In genomic region chr18:35904389-35905037, GRCh38 we compare ENCODE assay signal across 23 cellular contexts.
DNase-seq lines count a peak whose midpoint lies in the region; ATAC-seq, FAIRE-seq and TF ChIP-seq lines count a peak whose summit lies in the region.
"Had no signal": no experiment of that assay in that cellular context is flagged by ENCODE, and none has a peak within 500 bp of the region (broad histone marks: within the 10 kb centered on the region; RNA-seq: fewer than 3 reads in every experiment).

No MANE protein-coding gene starts in this region.

- no peak for DNase-seq in natural killer cell treated with Interleukin-12 subunit alpha and Interleukin-12 subunit beta and Interleukin-15 and Interleukin-18, amount 100 ng/mL, for 72 hours (ENCODE audit: low spot score)
- DNase-seq in natural killer cell (no peak), K562 (ENCODE audit: extremely low read depth in 1 of 4, low spot score in 3 of 4) (no peak), mammary epithelial cell (no peak), D721Med (ENCODE audit: insufficient read length, low spot score) (no peak)
- no peak for DNase-seq in stimulated activated effector memory CD8-positive, alpha-beta T cell treated with anti-CD3 and anti-CD28 coated beads, Interleukin-12 subunit alpha, Interleukin-12 subunit beta, amount 100 ng/mL, for 72 hours (ENCODE audit: low spot score in 2 of 2)
- no peak for DNase-seq in CD8-positive, alpha-beta T cell
- DNase-seq: CD4-positive, CD25-positive, alpha-beta regulatory T cell; CD8-positive, alpha-beta memory T cell; DMS53; DMS79 treated with DMSO at 0.1 percent for 48 hours; GF-D8; H9 had no signal

- no peaks in the 10 kb centered on the region for H3K9me3 Mint-ChIP-seq in natural killer cell treated with Interleukin-12 subunit alpha and Interleukin-12 subunit beta and Interleukin-15 and Interleukin-18, amount 100 ng/mL, for 72 hours
- H3K9me3 Mint-ChIP-seq in natural killer cell = no peaks in the 10 kb centered on the region
- no peaks in the 10 kb centered on the region for H3K9me3 Mint-ChIP-seq in stimulated activated effector memory CD8-positive, alpha-beta T cell treated with anti-CD3 and anti-CD28 coated beads, Interleukin-12 subunit alpha, Interleukin-12 subunit beta, amount 100 ng/mL, for 72 hours
- H3K9me3 Mint-ChIP-seq in CD8-positive, alpha-beta T cell = no peaks in the 10 kb centered on the region

- no peak for FAIRE-seq in K562 (lab: Jason Lieb, UNC)
- no peak for FAIRE-seq in D721Med (lab: Jason Lieb, UNC)
- FAIRE-seq: A204.1, GM12891, GM18507 had no signal

- CTCF ChIA-PET in K562 (lab: Yijun Ruan, JAX; ENCODE audit: low intra/inter-chr PET ratio) = no interaction called here
- CTCF ChIA-PET in mammary epithelial cell (lab: Charles Lee; ENCODE audit: low non-redundant PET) = no interaction called here
- CTCF ChIA-PET in CD8-positive, alpha-beta T cell (lab: Charles Lee) = interaction anchor here (0.7 kb wide), 1 partner anchor 542 kb away, joined by 3 read pairs; no protein-coding TSS in a partner anchor

- in situ Hi-C loops in K562 (cut with MboI) (no loop called here), mammary epithelial cell (cut with MboI; ENCODE audit: low sequenced_read_pairs in 2 of 2) (no loop called here)

- TF ChIP-seq POLR2A in K562 (conservative IDR thresholded peaks at IDR 0.05) = no peak
- no peak for TF ChIP-seq POLR2A in gastroesophageal sphincter (IDR thresholded peaks at IDR 0.05)

- H3K27me3 Mint-ChIP-seq in natural killer cell treated with Interleukin-12 subunit alpha and Interleukin-12 subunit beta and Interleukin-15 and Interleukin-18, amount 100 ng/mL, for 72 hours = peaks cover 6 to 8% of the 10 kb centered on the region in 2 donors
- H3K27me3 Mint-ChIP-seq in natural killer cell (ENCODE audit: low read depth in 2 of 2) = peaks cover 0 to 5% of the 10 kb centered on the region in 2 donors
- H3K27me3 Mint-ChIP-seq in CD8-positive, alpha-beta T cell (ENCODE audit: low read depth) = peaks cover 4% of the 10 kb centered on the region
- H3K27me3 Mint-ChIP-seq: B cell; CD4-positive, CD25-positive, alpha-beta regulatory T cell had no signal

- H3K79me2 ChIP-seq in K562 (ENCODE audit: control insufficient read depth, insufficient read depth, low read length) (no peaks in the 10 kb centered on the region), mammary epithelial cell (ENCODE audit: insufficient read depth, low read length) (no peaks in the 10 kb centered on the region)

- intact Hi-C loops in natural killer cell (cut with micrococcal nuclease) = no loop called here
- intact Hi-C loops in K562 (cut with micrococcal nuclease) = no loop called here
- intact Hi-C loops in mammary epithelial cell (cut with micrococcal nuclease) = no loop called here
- intact Hi-C loops in CD8-positive, alpha-beta T cell (cut with DNase I, micrococcal nuclease) = no loop called here

- H3K4me2 ChIP-seq in K562 (ENCODE audit: insufficient read depth, low read length) (no peak overlapping the region), mammary epithelial cell (ENCODE audit: insufficient read depth, low read depth, low read length) (no peak overlapping the region)
- H3K4me2 ChIP-seq: BLaER1, GM23338 had no signal

- no peaks in the 10 kb centered on the region for H3K9me1 ChIP-seq in K562 (ENCODE audit: control insufficient read depth, insufficient read depth, low read length)

- TF ChIP-seq RAD21 in K562 (CRISPR knock-in tag; conservative IDR thresholded peaks at IDR 0.05 in 1 of 2, IDR thresholded peaks at IDR 0.05 in 1 of 2) = no peak

- no peak for TF ChIP-seq CTCF in natural killer cell (IDR thresholded peaks at IDR 0.05)
- TF ChIP-seq CTCF in K562 (IDR thresholded peaks at IDR 0.05 in 2 of 3, conservative IDR thresholded peaks at IDR 0.05 in 1 of 3; ENCODE audit: insufficient read depth in 2 of 3, low read depth in 1 of 3, low read length in 3 of 3) = no peak
- no peak for TF ChIP-seq CTCF in gastroesophageal sphincter (IDR thresholded peaks at IDR 0.05)
- TF ChIP-seq CTCF in mammary epithelial cell (conservative IDR thresholded peaks at IDR 0.05 in 1 of 2, IDR thresholded peaks at IDR 0.05 in 1 of 2; ENCODE audit: extremely low read depth in 1 of 2, insufficient read depth in 1 of 2, low read depth in 1 of 2, low read length in 2 of 2) = no peak
- TF ChIP-seq CTCF in D721Med (IDR thresholded peaks at IDR 0.05; ENCODE audit: insufficient read depth, missing control alignments) = no peak
- no peak for TF ChIP-seq CTCF in CD8-positive, alpha-beta T cell (IDR thresholded peaks at IDR 0.05)

- POLR2A ChIA-PET in K562 (lab: Yijun Ruan, JAX) = interaction anchor here (0.6 to 1.3 kb wide), 3 partner anchors 8 to 218 kb away, joined by 3 to 4 read pairs (median 3); no protein-coding TSS in a partner anchor
- POLR2A ChIA-PET in CD8-positive, alpha-beta T cell (lab: Charles Lee) = no interaction called here

- no peak overlapping the region for H3K27ac ChIP-seq in K562 (ENCODE audit: extremely low read depth, low read depth, low read length)
- H3K27ac ChIP-seq in gastroesophageal sphincter = no peak overlapping the region
- no peak overlapping the region for H3K27ac ChIP-seq in mammary epithelial cell (ENCODE audit: insufficient read depth, low read depth, low read length)
- no peak overlapping the region for H3K27ac ChIP-seq in CD8-positive, alpha-beta T cell (ENCODE audit: low read depth, low read length)
- H3K27ac ChIP-seq: 22Rv1, BLaER1, C4-2B had no signal

- H4K20me1 ChIP-seq in K562 (replicated peaks; ENCODE audit: control insufficient read depth, insufficient read depth, low read length) (no peaks in the 10 kb centered on the region), mammary epithelial cell (ENCODE audit: insufficient read depth, low read length) (no peaks in the 10 kb centered on the region)
- H4K20me1 ChIP-seq: BLaER1 had no signal

- H3K9ac ChIP-seq in K562 (ENCODE audit: insufficient read depth in 1 of 2, low read depth in 2 of 2, low read length in 2 of 2) = 0 out of 4 replicates have a peak overlapping the region, but pooled peaks of 1 of the 2 experiments have one; percentile 14
- H3K9ac ChIP-seq in mammary epithelial cell (ENCODE audit: insufficient read depth, low read length) = no peak overlapping the region
- H3K9ac ChIP-seq: BLaER1 had no signal

- H3K4me1 ChIP-seq in K562 (replicated peaks in 1 of 2; ENCODE audit: control insufficient read depth in 2 of 2, insufficient read depth in 2 of 2, low read length in 2 of 2) = peaks cover 0 to 4% of the 10 kb centered on the region in 2 experiments; a peak in 1 of 5 replicates
- no peaks in the 10 kb centered on the region for H3K4me1 ChIP-seq in gastroesophageal sphincter
- no peaks in the 10 kb centered on the region for H3K4me1 ChIP-seq in mammary epithelial cell (ENCODE audit: insufficient read depth, low read length)
- no peaks in the 10 kb centered on the region for H3K4me1 ChIP-seq in CD8-positive, alpha-beta T cell (ENCODE audit: insufficient read depth, low read length)
- H3K4me1 ChIP-seq: BLaER1 had no signal

- peak; percentile 31 to 55 for ATAC-seq in natural killer cell treated with Interleukin-12 subunit alpha and Interleukin-12 subunit beta and Interleukin-15 and Interleukin-18, amount 100 ng/mL, for 72 hours
- no peak for ATAC-seq in natural killer cell
- ATAC-seq in K562 = peak; percentile 67
- ATAC-seq in gastroesophageal sphincter = peak; percentile 25
- peak; percentile 42 for ATAC-seq in stimulated activated effector memory CD8-positive, alpha-beta T cell treated with anti-CD3 and anti-CD28 coated beads, Interleukin-12 subunit alpha, Interleukin-12 subunit beta, amount 100 ng/mL, for 72 hours
- no peak for ATAC-seq in CD8-positive, alpha-beta T cell
- ATAC-seq: GM23338, HCT116 had no signal

- no peak overlapping the region for H3K27ac Mint-ChIP-seq in natural killer cell treated with Interleukin-12 subunit alpha and Interleukin-12 subunit beta and Interleukin-15 and Interleukin-18, amount 100 ng/mL, for 72 hours
- H3K27ac Mint-ChIP-seq in natural killer cell = no peak overlapping the region
- H3K27ac Mint-ChIP-seq in stimulated activated effector memory CD8-positive, alpha-beta T cell treated with anti-CD3 and anti-CD28 coated beads, Interleukin-12 subunit alpha, Interleukin-12 subunit beta, amount 100 ng/mL, for 72 hours = no peak overlapping the region
- no peak overlapping the region for H3K27ac Mint-ChIP-seq in CD8-positive, alpha-beta T cell
- H3K27ac Mint-ChIP-seq: B cell; CD4-positive, CD25-positive, alpha-beta regulatory T cell; CD8-positive, alpha-beta memory T cell; GM23338; H9 had no signal

- WGBS in K562 (ENCODE audit: insufficient coverage, low coverage, missing lambda C conversion rate) = 0% methylated on average over 19 of the region's 19 CpGs
- 71 to 100% methylated on average over 4 to 5 of the region's 19 CpGs for WGBS in gastroesophageal sphincter (ENCODE audit: low coverage in 1 of 2), 2 donors
- WGBS in mammary epithelial cell (ENCODE audit: low coverage, missing lambda C conversion rate) = 94% methylated on average over 16 of the region's 19 CpGs

- H3K27me3 ChIP-seq in K562 (ENCODE audit: control insufficient read depth in 2 of 2, insufficient read depth in 2 of 2, low read length in 2 of 2) (peaks cover 0 to 23% of the 10 kb centered on the region in 2 experiments; a peak in 3 of 5 replicates), gastroesophageal sphincter (no peaks in the 10 kb centered on the region), mammary epithelial cell (ENCODE audit: insufficient read depth, low read length) (no peaks in the 10 kb centered on the region)
- H3K27me3 ChIP-seq in CD8-positive, alpha-beta T cell (ENCODE audit: insufficient read depth, low read length) = no peaks in the 10 kb centered on the region
- H3K27me3 ChIP-seq: BLaER1 had no signal

- TF ChIP-seq EP300 in K562 (IDR thresholded peaks at IDR 0.05; ENCODE audit: low read length) (no peak), gastroesophageal sphincter (IDR thresholded peaks at IDR 0.05) (no peak)

- H3K9me3 ChIP-seq in K562 (replicated peaks; ENCODE audit: control insufficient read depth, insufficient read depth, low read depth, low read length) = no peaks in the 10 kb centered on the region
- H3K9me3 ChIP-seq in gastroesophageal sphincter = no peaks in the 10 kb centered on the region
- H3K9me3 ChIP-seq in mammary epithelial cell (replicated peaks; ENCODE audit: insufficient read depth, low read length) = no peaks in the 10 kb centered on the region
- no peaks in the 10 kb centered on the region for H3K9me3 ChIP-seq in CD8-positive, alpha-beta T cell (ENCODE audit: low read length)
- H3K9me3 ChIP-seq: BLaER1 had no signal

- BruUV-seq in K562 (replicated peaks; lab: Mats Ljungman, UMichigan) = no TSS peak
- BruUV-seq in mammary epithelial cell (replicated peaks; lab: Mats Ljungman, UMichigan) = no TSS peak

- dilution Hi-C loops in mammary epithelial cell (cut with HindIII; ENCODE audit: low sequenced_read_pairs) = no loop called here

- H3K4me3 ChIP-seq in K562 = no peak overlapping the region
- H3K4me3 ChIP-seq in gastroesophageal sphincter = no peak overlapping the region
- no peak overlapping the region for H3K4me3 ChIP-seq in mammary epithelial cell (replicated peaks in 1 of 3; ENCODE audit: insufficient read depth in 1 of 3, low read depth in 2 of 3, low read length in 3 of 3)
- H3K4me3 ChIP-seq in CD8-positive, alpha-beta T cell (ENCODE audit: low read depth, low read length) = no peak overlapping the region
- H3K4me3 ChIP-seq: BLaER1, GM23338 had no signal

- H2AFZ ChIP-seq in K562 (ENCODE audit: low read depth, low read length) (no peak overlapping the region), mammary epithelial cell (ENCODE audit: low read depth, low read length) (no peak overlapping the region)
- H2AFZ ChIP-seq: GM23338 had no signal

- no peaks in the 10 kb centered on the region for H3K36me3 Mint-ChIP-seq in natural killer cell treated with Interleukin-12 subunit alpha and Interleukin-12 subunit beta and Interleukin-15 and Interleukin-18, amount 100 ng/mL, for 72 hours
- no peaks in the 10 kb centered on the region for H3K36me3 Mint-ChIP-seq in natural killer cell
- H3K36me3 Mint-ChIP-seq in stimulated activated effector memory CD8-positive, alpha-beta T cell treated with anti-CD3 and anti-CD28 coated beads, Interleukin-12 subunit alpha, Interleukin-12 subunit beta, amount 100 ng/mL, for 72 hours = no peaks in the 10 kb centered on the region
- H3K36me3 Mint-ChIP-seq in CD8-positive, alpha-beta T cell = no peaks in the 10 kb centered on the region
- H3K36me3 Mint-ChIP-seq: CD4-positive, CD25-positive, alpha-beta regulatory T cell; CD8-positive, alpha-beta memory T cell had no signal

- H3K36me3 ChIP-seq in K562 (ENCODE audit: control insufficient read depth, insufficient read depth, low read length) = no peaks in the 10 kb centered on the region
- H3K36me3 ChIP-seq in gastroesophageal sphincter = no peaks in the 10 kb centered on the region
- H3K36me3 ChIP-seq in mammary epithelial cell (ENCODE audit: insufficient read depth, low read length) = no peaks in the 10 kb centered on the region
- H3K36me3 ChIP-seq in CD8-positive, alpha-beta T cell (ENCODE audit: insufficient read depth, low read length) = no peaks in the 10 kb centered on the region
- H3K36me3 ChIP-seq: BLaER1 had no signal

- H3K4me3 Mint-ChIP-seq in natural killer cell treated with Interleukin-12 subunit alpha and Interleukin-12 subunit beta and Interleukin-15 and Interleukin-18, amount 100 ng/mL, for 72 hours = no peak overlapping the region
- H3K4me3 Mint-ChIP-seq in natural killer cell = no peak overlapping the region
- H3K4me3 Mint-ChIP-seq in stimulated activated effector memory CD8-positive, alpha-beta T cell treated with anti-CD3 and anti-CD28 coated beads, Interleukin-12 subunit alpha, Interleukin-12 subunit beta, amount 100 ng/mL, for 72 hours = no peak overlapping the region
- no peak overlapping the region for H3K4me3 Mint-ChIP-seq in CD8-positive, alpha-beta T cell
- H3K4me3 Mint-ChIP-seq: B cell; CD4-positive, CD25-positive, alpha-beta regulatory T cell; GM23338; H9 had no signal

- H3K4me1 Mint-ChIP-seq in natural killer cell treated with Interleukin-12 subunit alpha and Interleukin-12 subunit beta and Interleukin-15 and Interleukin-18, amount 100 ng/mL, for 72 hours (ENCODE audit: low read depth in 2 of 2) = no peaks in the 10 kb centered on the region
- H3K4me1 Mint-ChIP-seq in natural killer cell = no peaks in the 10 kb centered on the region
- H3K4me1 Mint-ChIP-seq in stimulated activated effector memory CD8-positive, alpha-beta T cell treated with anti-CD3 and anti-CD28 coated beads, Interleukin-12 subunit alpha, Interleukin-12 subunit beta, amount 100 ng/mL, for 72 hours = no peaks in the 10 kb centered on the region
- H3K4me1 Mint-ChIP-seq in CD8-positive, alpha-beta T cell (ENCODE audit: low read depth) = no peaks in the 10 kb centered on the region
- H3K4me1 Mint-ChIP-seq: B cell; CD4-positive, CD25-positive, alpha-beta regulatory T cell; CD8-positive, alpha-beta memory T cell had no signal

Comparison
In these comparisons a context has a peak if more than half of its experiments do, and no peak if none do; other contexts are left out.
1. ATAC-seq: peak in natural killer cell treated with Interleukin-12 subunit alpha and Interleukin-12 subunit beta and Interleukin-15 and Interleukin-18, amount 100 ng/mL, for 72 hours (2 of 2), K562 (single experiment), gastroesophageal sphincter (single experiment) and stimulated activated effector memory CD8-positive, alpha-beta T cell treated with anti-CD3 and anti-CD28 coated beads, Interleukin-12 subunit alpha, Interleukin-12 subunit beta, amount 100 ng/mL, for 72 hours (single experiment); none in natural killer cell (0 of 3) and CD8-positive, alpha-beta T cell (single experiment).